1 cellular context compared by ENCODE assay signal in the genomic region with DNA sequence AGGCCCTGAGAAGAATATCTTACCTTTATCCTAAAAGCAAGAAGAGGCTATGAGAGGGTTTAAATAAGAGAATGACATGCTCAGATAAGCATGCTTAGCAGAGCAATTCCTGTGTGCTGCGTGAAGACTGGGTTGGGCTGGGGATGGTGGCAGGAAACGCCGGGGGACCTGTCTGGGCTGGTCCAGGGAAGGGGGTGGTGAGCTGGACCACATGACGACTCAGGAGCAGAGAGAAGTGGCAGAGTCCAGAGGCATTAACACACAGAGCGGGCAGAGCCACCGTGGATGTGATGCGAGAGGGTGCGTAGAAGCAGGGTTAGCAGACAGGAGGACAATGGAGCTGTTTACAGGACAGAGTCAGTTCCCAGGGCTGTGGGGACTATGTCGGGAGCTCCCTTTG.
TF ChIP-seq lines count a peak whose summit lies in the region.

No MANE protein-coding gene starts in this region.

TF ChIP-seq in H1, 55 proteins besides CTCF, POLR2A, EP300 and RAD21:
- TF ChIP-seq BCL11A (IDR thresholded peaks at IDR 0.05; ENCODE audit: low read depth in 2 of 2, low read length in 2 of 2) (no peak), ASH2L (IDR thresholded peaks at IDR 0.05; ENCODE audit: low read length) (no peak), SAP30 (IDR thresholded peaks at IDR 0.05; ENCODE audit: insufficient read depth, insufficient replicate concordance, low read length) (no peak), FOSL1 (IDR thresholded peaks at IDR 0.05; ENCODE audit: insufficient read depth, low read depth, low read length) (no peak), GTF2F1 (IDR thresholded peaks at IDR 0.05; ENCODE audit: borderline replicate concordance, low read depth, low read length) (no peak), CBX5 (IDR thresholded peaks at IDR 0.05; ENCODE audit: low read depth, low read length) (no peak), NANOG (IDR thresholded peaks at IDR 0.05; ENCODE audit: insufficient read depth, low read depth, low read length, poor library complexity, severe bottlenecking) (no peak), E2F6 (IDR thresholded peaks at IDR 0.05) (no peak), MAFK (IDR thresholded peaks at IDR 0.05; ENCODE audit: low read depth, low read length) (no peak), JUND (IDR thresholded peaks at IDR 0.05; ENCODE audit: low read length) (no peak), POU5F1 (IDR thresholded peaks at IDR 0.05; ENCODE audit: low read depth, low read length) (no peak), HDAC2 (IDR thresholded peaks at IDR 0.05; ENCODE audit: borderline replicate concordance in 1 of 2, low read depth in 2 of 2, low read length in 2 of 2) (no peak), NRF1 (IDR thresholded peaks at IDR 0.05; ENCODE audit: low read depth, low read length) (no peak), SP4 (IDR thresholded peaks at IDR 0.05; ENCODE audit: low read length) (no peak), GABPA (IDR thresholded peaks at IDR 0.05; ENCODE audit: borderline replicate concordance, insufficient read depth, low read length) (no peak), EZH2 (IDR thresholded peaks at IDR 0.05; ENCODE audit: low read depth, low read length, severe bottlenecking) (no peak), SP2 (IDR thresholded peaks at IDR 0.05; ENCODE audit: low read length) (no peak), YY1 (IDR thresholded peaks at IDR 0.05; ENCODE audit: low read depth, low read length) (no peak), TBP (IDR thresholded peaks at IDR 0.05; ENCODE audit: low read depth, low read length) (no peak)
